ENCODE assay signal across 18 cellular contexts in genomic region chr11:38481391-38481790, GRCh38.
"Had no signal": no experiment of that assay in that cellular context is flagged by ENCODE, and none has a peak within 500 bp of the region (broad histone marks: within the 10 kb centered on the region; RNA-seq: fewer than 3 reads in every experiment).

No MANE protein-coding gene starts in this region.

- H3K79me2 ChIP-seq: hepatocyte had no signal

- H2AFZ ChIP-seq: hepatocyte had no signal

- DNase-seq: effector CD4-positive, alpha-beta T cell; endodermal cell; erythroblast; foreskin keratinocyte; kidney glomerular epithelial cell; mammary epithelial cell; naive thymus-derived CD4-positive, alpha-beta T cell; nephron progenitor cell; small intestine; stimulated activated CD4-positive, alpha-beta T cell treated with anti-CD3 and anti-CD28 coated beads, Interleukin-12 subunit alpha, Interleukin-12 subunit beta, amount 100 ng/mL, for 4 hours; stimulated activated naive CD4-positive, alpha-beta T cell treated with Interleukin-2 at 50 U/mL for 16 hours; thyroid gland; uterus had no signal

- H3K4me3 Mint-ChIP-seq: endodermal cell; naive thymus-derived CD4-positive, alpha-beta T cell; nephron progenitor cell had no signal

- FAIRE-seq: endothelial cell of umbilical vein, small intestine had no signal

- H3K27ac Mint-ChIP-seq: endodermal cell; naive thymus-derived CD4-positive, alpha-beta T cell; nephron progenitor cell had no signal

- H3K36me3 ChIP-seq: neutrophil, thyroid gland, upper lobe of left lung, uterus had no signal

- H3K9me3 ChIP-seq: neutrophil, thyroid gland, upper lobe of left lung, uterus had no signal

- H3K27ac ChIP-seq: coronary artery, foreskin keratinocyte, hepatocyte, neutrophil, thyroid gland, upper lobe of left lung, uterus had no signal

- H3K4me3 ChIP-seq: coronary artery, hepatocyte, thyroid gland, upper lobe of left lung, uterus had no signal

- H3K9me3 Mint-ChIP-seq: endodermal cell, nephron progenitor cell had no signal

- H3K4me1 Mint-ChIP-seq: endodermal cell; naive thymus-derived CD4-positive, alpha-beta T cell; nephron progenitor cell had no signal

- H3K27me3 ChIP-seq: foreskin keratinocyte, hepatocyte, neutrophil, thyroid gland, upper lobe of left lung, uterus had no signal

- H3K36me3 Mint-ChIP-seq: naive thymus-derived CD4-positive, alpha-beta T cell had no signal

- H3K4me1 ChIP-seq: foreskin keratinocyte, thyroid gland, upper lobe of left lung, uterus had no signal

- H3K4me2 ChIP-seq: hepatocyte had no signal

- H3K27me3 Mint-ChIP-seq: naive thymus-derived CD4-positive, alpha-beta T cell had no signal

- ATAC-seq: foreskin keratinocyte; naive thymus-derived CD4-positive, alpha-beta T cell had no signal
